1 cellular context compared by ENCODE assay signal in the genomic region with DNA sequence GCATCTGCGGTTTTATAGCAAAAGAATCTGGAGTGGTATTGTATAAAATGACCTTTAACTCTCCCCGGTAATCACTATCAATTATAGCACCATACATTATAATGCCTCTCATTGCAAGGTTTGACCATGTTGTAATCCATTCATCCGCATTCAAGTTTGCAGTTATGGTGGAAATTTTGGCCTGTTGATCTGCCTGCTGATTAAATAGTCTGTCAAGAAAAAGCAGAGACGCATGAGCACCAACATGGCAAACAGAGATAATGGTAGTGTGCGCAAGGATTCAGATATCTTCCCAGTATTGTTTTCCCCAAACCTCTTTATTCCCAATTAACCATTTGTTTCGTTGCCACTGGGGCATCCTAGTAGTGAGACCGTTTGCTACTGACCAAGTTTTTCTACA. TPM values are rescaled to one million over a fixed set of nuclear protein-coding genes. Genes with fewer than 3 reads are reported as not detected.
"Had no signal": no experiment of that assay in that cellular context is flagged by ENCODE, and none has a peak within 500 bp of the region (broad histone marks: within the 10 kb centered on the region; RNA-seq: fewer than 3 reads in every experiment).

No MANE protein-coding gene starts in this region.

RNA-seq across cellular contexts. Expression of a gene that starts 16.8 kb away (rescaled TPM):
- polyA plus RNA-seq: neural cell had no signal
